28 cellular contexts compared by ENCODE assay signal in genomic region chr18:43322133-43322532, GRCh38. TPM values are rescaled to one million over a fixed set of nuclear protein-coding genes. Genes with fewer than 3 reads are reported as not detected.
"Had no signal": no experiment of that assay in that cellular context is flagged by ENCODE, and none has a peak within 500 bp of the region (broad histone marks: within the 10 kb centered on the region; RNA-seq: fewer than 3 reads in every experiment).

No MANE protein-coding gene starts in this region.

- H3K9me3 ChIP-seq: left lung, lower lobe of right lung, pancreas, prostate gland, tibial nerve, uterus had no signal

- ATAC-seq: left colon; left lung; lower lobe of right lung; naive thymus-derived CD8-positive, alpha-beta T cell; pancreas; right cardiac atrium; sciatic nerve; stimulated activated memory B cell treated with anti-CD40 and anti-IgM and Interleukin-4, amounts not matched to agents 10 μg/mL and 1 μg/mL and 100 μg/mL, for 72 hours; stimulated activated naive CD8-positive, alpha-beta T cell treated with anti-CD3 and anti-CD28 coated beads, Interleukin-15, amount 100 ng/mL, for 72 hours had no signal

- H3K4me3 ChIP-seq: left lung, lower lobe of right lung, pancreas, prostate gland, tibial nerve, uterus had no signal

- H3K36me3 ChIP-seq: left lung, lower lobe of right lung, pancreas, prostate gland, tibial nerve, uterus had no signal

- H3K27me3 ChIP-seq: left lung, pancreas, tibial nerve, uterus had no signal

- H3K27ac ChIP-seq: left lung, lower lobe of right lung, pancreas, prostate gland, tibial nerve, uterus had no signal

- DNase-seq: immature natural killer cell; kidney; left colon; left lung; lower lobe of right lung; mammary epithelial cell; mesenchymal stem cell; naive thymus-derived CD8-positive, alpha-beta T cell; nucleus accumbens; pancreas; posterior cingulate gyrus; small intestine; stimulated activated CD4-positive, alpha-beta T cell treated with anti-CD3 and anti-CD28 coated beads, Interleukin-1b, Interleukin-23, amount 100 ng/mL, for 48 hours; stimulated activated CD4-positive, alpha-beta T cell treated with anti-CD3 and anti-CD28 coated beads, Interleukin-2, amount 100 ng/mL, for 48 hours; stimulated activated CD4-positive, alpha-beta T cell treated with anti-CD3 and anti-CD28 coated beads, Interleukin-4, amount 100 ng/mL, for 4 hours; stimulated activated CD8-positive, alpha-beta memory T cell treated with anti-CD3 and anti-CD28 coated beads, Interleukin-4, amount 100 ng/mL, for 48 hours; stimulated activated naive CD4-positive, alpha-beta T cell treated with Interleukin-2 at 50 U/mL for 16 hours; stimulated activated naive CD8-positive, alpha-beta T cell treated with anti-CD3 and anti-CD28 coated beads, Interleukin-15, amount 100 ng/mL, for 72 hours; substantia nigra; uterus had no signal

- H3K4me1 ChIP-seq: left lung, lower lobe of right lung, pancreas, prostate gland, tibial nerve, uterus had no signal

RNA-seq across cellular contexts. Expression of gene SYT4, which starts 44.8 kb away (rescaled TPM):
- total RNA-seq: kidney; lower lobe of right lung; mammary epithelial cell; naive thymus-derived CD8-positive, alpha-beta T cell; osteoblast; sciatic nerve; tibial nerve; ureter had no signal
- polyA plus RNA-seq: immature natural killer cell; liver; mammary epithelial cell; naive thymus-derived CD8-positive, alpha-beta T cell had no signal
